Comparison of ENCODE assay signal across 16 cellular contexts in the genomic region with DNA sequence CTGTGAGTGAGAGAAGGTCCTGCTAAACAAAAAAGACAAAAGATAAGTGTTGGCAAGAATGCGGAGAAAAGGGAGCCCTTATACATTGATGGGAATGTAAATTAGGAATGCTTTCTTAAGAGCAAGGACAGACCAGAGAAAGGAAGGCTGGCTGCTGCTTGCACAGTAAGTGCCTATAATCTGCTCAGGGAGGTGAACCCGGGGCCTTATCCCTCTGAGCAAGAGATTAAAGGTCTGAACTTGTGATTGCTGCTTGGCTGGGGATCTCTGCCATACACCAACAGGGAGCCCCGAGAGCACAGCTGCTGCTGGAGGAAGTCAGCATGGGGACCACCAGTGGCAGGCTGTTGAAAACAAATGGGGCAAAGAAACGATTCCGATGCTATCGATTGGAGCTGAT. TPM values are rescaled to one million over a fixed set of nuclear protein-coding genes. Genes with fewer than 3 reads are reported as not detected.
A peak's percentile ranks its signal among the peaks of the same experiment; 100 is the strongest.
DNase-seq lines count a peak whose midpoint lies in the region; ATAC-seq and TF ChIP-seq lines count a peak whose summit lies in the region.
"Had no signal": no experiment of that assay in that cellular context is flagged by ENCODE, and none has a peak within 500 bp of the region (broad histone marks: within the 10 kb centered on the region; RNA-seq: fewer than 3 reads in every experiment).

No MANE protein-coding gene starts in this region.

- H3K9me3 ChIP-seq in suprapubic skin = no peaks in the 10 kb centered on the region
- H3K9me3 ChIP-seq: A549, BE2C had no signal

- no peaks in the 10 kb centered on the region for H3K4me1 ChIP-seq in suprapubic skin
- H3K4me1 ChIP-seq: A549, BE2C had no signal

- no peak overlapping the region for H3K27ac Mint-ChIP-seq in WTC11
- no peak overlapping the region for H3K27ac Mint-ChIP-seq in naive thymus-derived CD8-positive, alpha-beta T cell
- H3K27ac Mint-ChIP-seq: CD4-positive, alpha-beta memory T cell had no signal

- H3K9me3 Mint-ChIP-seq in WTC11 = no peaks in the 10 kb centered on the region
- peaks cover 0 to 8% (median 0%) of the 10 kb centered on the region in 9 donors for H3K9me3 Mint-ChIP-seq in naive thymus-derived CD8-positive, alpha-beta T cell
- H3K9me3 Mint-ChIP-seq: CD4-positive, alpha-beta memory T cell had no signal

- TF ChIP-seq EP300 in suprapubic skin (IDR thresholded peaks at IDR 0.05) = no peak

- WGBS in suprapubic skin = 73% methylated on average over 6 of the region's 6 CpGs

- ATAC-seq in WTC11 = peak; percentile 72
- ATAC-seq in left cardiac atrium = no peak
- no peak for ATAC-seq in naive thymus-derived CD8-positive, alpha-beta T cell
- ATAC-seq in HG03342 (IDR thresholded peaks at IDR 0.05; ENCODE audit: unreplicated experiment) = no peak
- ATAC-seq: A549, HCT116 had no signal

- CTCF ChIA-PET in WTC11 (lab: Charles Lee) = interaction anchor here (0.6 to 1.0 kb wide), 4 partner anchors 10 to 246 kb away, joined by 3 read pairs; no protein-coding TSS in a partner anchor

- DNase-seq in NCI-H82 (lab: John Stamatoyannopoulos, UW) (peak; percentile 93), WTC11 (ENCODE audit: low spot score) (no peak), medulla oblongata (ENCODE audit: extremely low spot score) (peak; percentile 20), suprapubic skin (ENCODE audit: low spot score in 2 of 2) (no peak), left cardiac atrium (no peak)
- no peak for DNase-seq in naive thymus-derived CD8-positive, alpha-beta T cell
- DNase-seq: BE2C; CD4-positive, alpha-beta memory T cell; DND-41; GDM1; IMR-90 had no signal

- no peak for TF ChIP-seq POLR2A in suprapubic skin (IDR thresholded peaks at IDR 0.05)

- peaks cover 15% of the 10 kb centered on the region for H3K4me1 Mint-ChIP-seq in WTC11
- H3K4me1 Mint-ChIP-seq in naive thymus-derived CD8-positive, alpha-beta T cell = no peaks in the 10 kb centered on the region
- H3K4me1 Mint-ChIP-seq: CD4-positive, alpha-beta memory T cell had no signal

- no peak overlapping the region for H3K4me3 Mint-ChIP-seq in WTC11
- no peak overlapping the region for H3K4me3 Mint-ChIP-seq in naive thymus-derived CD8-positive, alpha-beta T cell
- H3K4me3 Mint-ChIP-seq: CD4-positive, alpha-beta memory T cell had no signal

- H3K36me3 Mint-ChIP-seq in WTC11 = no peaks in the 10 kb centered on the region
- no peaks in the 10 kb centered on the region for H3K36me3 Mint-ChIP-seq in naive thymus-derived CD8-positive, alpha-beta T cell

- H3K27me3 ChIP-seq in suprapubic skin = peaks cover 48% of the 10 kb centered on the region
- H3K27me3 ChIP-seq: BE2C had no signal

- intact Hi-C loops in left cardiac atrium (cut with DNase I) = no loop called here

- no peaks in the 10 kb centered on the region for H3K36me3 ChIP-seq in suprapubic skin
- H3K36me3 ChIP-seq: BE2C had no signal

- TF ChIP-seq CTCF in WTC11 (IDR thresholded peaks at IDR 0.05) = no peak
- no peak for TF ChIP-seq CTCF in suprapubic skin (IDR thresholded peaks at IDR 0.05)

- no peaks in the 10 kb centered on the region; the same call in none of the 2 replicates for H3K27me3 Mint-ChIP-seq in WTC11 (ENCODE audit: low read depth)
- peaks cover 34 to 96% (median 44%) of the 10 kb centered on the region in 5 donors for H3K27me3 Mint-ChIP-seq in naive thymus-derived CD8-positive, alpha-beta T cell

- H3K27ac ChIP-seq in suprapubic skin = no peak overlapping the region
- H3K27ac ChIP-seq: A549, C4-2B had no signal

- POLR2A ChIA-PET in WTC11 (lab: Charles Lee) = no interaction called here
- POLR2A ChIA-PET in naive thymus-derived CD8-positive, alpha-beta T cell (lab: Charles Lee) = no interaction called here

- no peak overlapping the region for H3K4me3 ChIP-seq in suprapubic skin
- H3K4me3 ChIP-seq: A549 had no signal

TF ChIP-seq in WTC11, 78 proteins besides CTCF, POLR2A, EP300 and RAD21:
- TF ChIP-seq GTF2I (CRISPR knock-in tag; conservative IDR thresholded peaks at IDR 0.05) (no peak), NFE2L1 (CRISPR knock-in tag; IDR thresholded peaks at IDR 0.05) (no peak), TEAD4 (CRISPR knock-in tag; IDR thresholded peaks at IDR 0.05) (no peak)
- TF ChIP-seq, protein P1, sequence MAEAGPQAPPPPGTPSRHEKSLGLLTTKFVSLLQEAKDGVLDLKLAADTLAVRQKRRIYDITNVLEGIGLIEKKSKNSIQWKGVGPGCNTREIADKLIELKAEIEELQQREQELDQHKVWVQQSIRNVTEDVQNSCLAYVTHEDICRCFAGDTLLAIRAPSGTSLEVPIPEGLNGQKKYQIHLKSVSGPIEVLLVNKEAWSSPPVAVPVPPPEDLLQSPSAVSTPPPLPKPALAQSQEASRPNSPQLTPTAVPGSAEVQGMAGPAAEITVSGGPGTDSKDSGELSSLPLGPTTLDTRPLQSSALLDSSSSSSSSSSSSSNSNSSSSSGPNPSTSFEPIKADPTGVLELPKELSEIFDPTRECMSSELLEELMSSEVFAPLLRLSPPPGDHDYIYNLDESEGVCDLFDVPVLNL (CRISPR knock-in tag; IDR thresholded peaks at IDR 0.05; ENCODE audit: borderline replicate concordance, low read depth) = no peak
TF ChIP-seq in WTC11: peak in this region for 0.

RNA-seq across cellular contexts. Expression of gene CRTAC1, which starts 32.0 kb away (rescaled TPM):
- total RNA-seq in WTC11 (2021) (1.1 to 1.7 TPM (median 1.2 TPM) in 3 replicates), suprapubic skin (1 to 10 TPM; 1.3 to 5.1 (median 2.2) TPM), left cardiac atrium (10 to 100 TPM in 1 of 2 donors, 1 to 10 TPM in 1; 9.6 to 19.3 TPM)
- not detected for total RNA-seq in naive thymus-derived CD8-positive, alpha-beta T cell
- polyA plus RNA-seq in naive thymus-derived CD8-positive, alpha-beta T cell = not detected
- total RNA-seq: CD4-positive, alpha-beta memory T cell; IMR-90 had no signal
- polyA plus RNA-seq: AG04450; CD4-positive, alpha-beta memory T cell; IMR-90 had no signal

Comparison
In these comparisons a context has a peak if more than half of its experiments do, and no peak if none do; other contexts are left out.
1. DNase-seq: peak in NCI-H82 (single experiment) and medulla oblongata (single experiment); none in WTC11 (single experiment), suprapubic skin (0 of 2), left cardiac atrium (single experiment) and naive thymus-derived CD8-positive, alpha-beta T cell (0 of 10).